15 cellular contexts compared by ENCODE assay signal in the genomic region with DNA sequence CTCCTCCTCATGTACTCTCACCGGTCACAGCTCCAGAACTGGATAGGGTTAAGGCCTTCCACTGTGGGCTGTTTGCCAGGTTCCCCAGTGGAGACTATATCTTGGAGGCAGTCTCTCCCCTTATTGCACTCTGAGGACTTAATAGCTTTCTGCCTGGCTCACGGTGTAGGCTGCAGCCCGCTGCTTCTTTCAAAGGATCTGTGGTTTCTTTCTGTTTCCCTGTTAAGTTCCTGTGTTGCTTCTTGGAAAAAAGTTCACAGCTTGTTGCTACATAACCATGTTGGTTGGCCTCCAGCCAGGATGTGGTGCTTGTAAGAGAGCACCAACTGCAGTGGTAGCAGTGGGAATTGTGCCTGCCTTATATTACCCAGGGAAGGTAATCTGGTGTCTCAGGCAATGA. TPM values are rescaled to one million over a fixed set of nuclear protein-coding genes. Genes with fewer than 3 reads are reported as not detected.
DNase-seq lines count a peak whose midpoint lies in the region; ATAC-seq and TF ChIP-seq lines count a peak whose summit lies in the region.
"Had no signal": no experiment of that assay in that cellular context is flagged by ENCODE, and none has a peak within 500 bp of the region (broad histone marks: within the 10 kb centered on the region; RNA-seq: fewer than 3 reads in every experiment).

No MANE protein-coding gene starts in this region.

- ATAC-seq in natural killer cell, result no peak
- ATAC-seq: stimulated activated effector memory CD8-positive, alpha-beta T cell treated with anti-CD3 and anti-CD28 coated beads, Interleukin-12 subunit alpha, Interleukin-12 subunit beta, amount 100 ng/mL, for 72 hours had no signal

- peaks cover 0 to 5% of the 10 kb centered on the region in 2 donors for H3K4me1 Mint-ChIP-seq in immature natural killer cell
- no peaks in the 10 kb centered on the region for H3K4me1 Mint-ChIP-seq in natural killer cell
- H3K4me1 Mint-ChIP-seq: neural crest cell; stimulated activated effector memory CD8-positive, alpha-beta T cell treated with anti-CD3 and anti-CD28 coated beads, Interleukin-12 subunit alpha, Interleukin-12 subunit beta, amount 100 ng/mL, for 72 hours had no signal

- no peak for TF ChIP-seq CTCF in natural killer cell (IDR thresholded peaks at IDR 0.05)

- H3K27me3 Mint-ChIP-seq in immature natural killer cell (ENCODE audit: low read depth in 3 of 3) (peaks cover 1 to 27% (median 4%) of the 10 kb centered on the region in 3 donors), natural killer cell (ENCODE audit: low read depth in 2 of 2) (no peaks in the 10 kb centered on the region)
- H3K27me3 Mint-ChIP-seq: activated CD4-positive, alpha-beta memory T cell treated with anti-CD3 and anti-CD28 coated beads for 36 hours had no signal

- H3K4me3 Mint-ChIP-seq in immature natural killer cell (no peak overlapping the region), natural killer cell (no peak overlapping the region)
- H3K4me3 Mint-ChIP-seq: activated CD4-positive, alpha-beta memory T cell treated with anti-CD3 and anti-CD28 coated beads for 36 hours; neural crest cell; stimulated activated effector memory CD8-positive, alpha-beta T cell treated with anti-CD3 and anti-CD28 coated beads, Interleukin-12 subunit alpha, Interleukin-12 subunit beta, amount 100 ng/mL, for 72 hours had no signal

- H3K27ac Mint-ChIP-seq in immature natural killer cell (no peak overlapping the region), natural killer cell (no peak overlapping the region)
- H3K27ac Mint-ChIP-seq: activated CD4-positive, alpha-beta memory T cell treated with anti-CD3 and anti-CD28 coated beads for 36 hours; stimulated activated effector memory CD8-positive, alpha-beta T cell treated with anti-CD3 and anti-CD28 coated beads, Interleukin-12 subunit alpha, Interleukin-12 subunit beta, amount 100 ng/mL, for 72 hours had no signal

- H3K36me3 Mint-ChIP-seq in immature natural killer cell, result no peaks in the 10 kb centered on the region
- H3K36me3 Mint-ChIP-seq in natural killer cell, result no peaks in the 10 kb centered on the region
- H3K36me3 Mint-ChIP-seq: stimulated activated effector memory CD8-positive, alpha-beta T cell treated with anti-CD3 and anti-CD28 coated beads, Interleukin-12 subunit alpha, Interleukin-12 subunit beta, amount 100 ng/mL, for 72 hours had no signal

- peak; percentile 77 to 83 for DNase-seq in Kasumi-1 (lab: John Stamatoyannopoulos, UW)
- DNase-seq in UCSD-AML1 (lab: John Stamatoyannopoulos, UW; ENCODE audit: unreplicated experiment), result peak; percentile 54
- DNase-seq in inferior parietal cortex (ENCODE audit: extremely low spot score), result peak; percentile 1
- peak; percentile 6 for DNase-seq in stromal cell of bone marrow (ENCODE audit: low read depth)
- DNase-seq in C1 segment of cervical spinal cord (lab: John Stamatoyannopoulos, UW), result no peak
- DNase-seq in immature natural killer cell, result no peak
- no peak for DNase-seq in NCI-H82 (lab: John Stamatoyannopoulos, UW)
- no peak for DNase-seq in natural killer cell
- DNase-seq: activated CD4-positive, alpha-beta memory T cell treated with anti-CD3 and anti-CD28 coated beads for 36 hours; activated gamma-delta T cell treated with Interleukin-2 at 50 U/mL for 16 hours; NCI-H1436; stimulated activated CD4-positive, alpha-beta T cell treated with anti-CD3 and anti-CD28 coated beads, Interleukin-1b, Interleukin-23, amount 100 ng/mL, for 48 hours; T-helper 2 cell had no signal

- intact Hi-C loops in natural killer cell (cut with micrococcal nuclease), result no loop called here

- H3K9me3 Mint-ChIP-seq in immature natural killer cell (peaks cover 0 to 2% (median 0%) of the 10 kb centered on the region in 6 donors), natural killer cell (no peaks in the 10 kb centered on the region)
- H3K9me3 Mint-ChIP-seq: stimulated activated effector memory CD8-positive, alpha-beta T cell treated with anti-CD3 and anti-CD28 coated beads, Interleukin-12 subunit alpha, Interleukin-12 subunit beta, amount 100 ng/mL, for 72 hours had no signal

RNA-seq across cellular contexts. Expression of a gene that starts 24.9 kb away (rescaled TPM):
- polyA plus RNA-seq in immature natural killer cell, result not detected
- total RNA-seq in natural killer cell, result not detected

Comparison
In these comparisons a context has a peak if more than half of its experiments do, and no peak if none do; other contexts are left out.
1. DNase-seq: peak in Kasumi-1 (2 of 2), UCSD-AML1 (single experiment), inferior parietal cortex (single experiment) and stromal cell of bone marrow (single experiment); none in C1 segment of cervical spinal cord (0 of 14), immature natural killer cell (0 of 3), NCI-H82 (single experiment) and natural killer cell (single experiment).